1 cellular context compared by ENCODE assay signal in genomic region chr14:50871223-50871622, GRCh38.
TF ChIP-seq lines count a peak whose summit lies in the region.

No MANE protein-coding gene starts in this region.

TF ChIP-seq in GM23338, 12 proteins besides CTCF, POLR2A, EP300 and RAD21 (continued from another document):
- TF ChIP-seq ZNF462 (CRISPR knock-in tag; IDR thresholded peaks at IDR 0.05) (no peak), ETS1 (IDR thresholded peaks at IDR 0.05) (no peak), REST (IDR thresholded peaks at IDR 0.05; ENCODE audit: unreplicated experiment) (no peak), ZNF114 (CRISPR knock-in tag; IDR thresholded peaks at IDR 0.05) (no peak), CREB1 (CRISPR knock-in tag; IDR thresholded peaks at IDR 0.05; ENCODE audit: low read depth) (no peak), ZNF331 (CRISPR knock-in tag; IDR thresholded peaks at IDR 0.05; ENCODE audit: low read depth) (no peak), NANOG (IDR thresholded peaks at IDR 0.05; ENCODE audit: borderline replicate concordance) (no peak), EZH2phosphoT487 (IDR thresholded peaks at IDR 0.05; ENCODE audit: unreplicated experiment) (no peak)
